In genomic region chr1:175839678-175840669, GRCh38 we compare ENCODE assay signal across 11 cellular contexts.
DNase-seq lines count a peak whose midpoint lies in the region; ATAC-seq and TF ChIP-seq lines count a peak whose summit lies in the region.
"Had no signal": no experiment of that assay in that cellular context is flagged by ENCODE, and none has a peak within 500 bp of the region (broad histone marks: within the 10 kb centered on the region; RNA-seq: fewer than 3 reads in every experiment).

No MANE protein-coding gene starts in this region.

- H3K27me3 ChIP-seq in neural progenitor cell, result no peaks in the 10 kb centered on the region

- no peaks in the 10 kb centered on the region for H3K4me1 ChIP-seq in neural progenitor cell
- H3K4me1 ChIP-seq: left ventricle myocardium inferior had no signal

- peaks cover 10% of the 10 kb centered on the region for H3K27me3 Mint-ChIP-seq in neural progenitor cell (ENCODE audit: insufficient read depth, low read depth)

- H3K79me2 ChIP-seq in neural progenitor cell (ENCODE audit: low read depth), result no peaks in the 10 kb centered on the region

- TF ChIP-seq CTCF in WI38 (IDR thresholded peaks at IDR 0.05; ENCODE audit: low read depth, low read length), result no peak
- TF ChIP-seq CTCF in neural progenitor cell (IDR thresholded peaks at IDR 0.05), result no peak

- H3F3A ChIP-seq in neural progenitor cell (ENCODE audit: low read depth), result no peaks in the 10 kb centered on the region

- H3K9me3 Mint-ChIP-seq in neural progenitor cell, result no peaks in the 10 kb centered on the region

- H3K4me2 ChIP-seq in neural progenitor cell, result no peak overlapping the region

- no peaks in the 10 kb centered on the region for H3K36me3 ChIP-seq in neural progenitor cell
- H3K36me3 ChIP-seq: left ventricle myocardium inferior had no signal

- peak; percentile 6 for DNase-seq in NCI-H2196 (lab: John Stamatoyannopoulos, UW; ENCODE audit: unreplicated experiment)
- no peak for DNase-seq in NCI-H2196 treated with DMSO at 0.1 percent for 48 hours (lab: John Stamatoyannopoulos, UW; ENCODE audit: unreplicated experiment)
- DNase-seq in NCI-H2107 (lab: John Stamatoyannopoulos, UW), result peak; percentile 16
- DNase-seq in neural progenitor cell (ENCODE audit: low spot score), result no peak
- no peak for DNase-seq in superior temporal gyrus (ENCODE audit: extremely low spot score)
- DNase-seq: left ventricle myocardium inferior, Right ventricle myocardium superior had no signal

- no peak overlapping the region for H3K27ac ChIP-seq in neural progenitor cell
- H3K27ac ChIP-seq: left ventricle myocardium inferior, skin epidermis had no signal

- H3K4me3 ChIP-seq in WI38 (ENCODE audit: low read depth, low read length) (peak overlapping the region; percentile 26), neural progenitor cell (no peak overlapping the region)
- H3K4me3 ChIP-seq: left ventricle myocardium inferior, skin epidermis had no signal

- no peaks in the 10 kb centered on the region for H3K36me3 Mint-ChIP-seq in neural progenitor cell

- H2AFZ ChIP-seq in neural progenitor cell (replicated peaks), result peak overlapping the region; percentile 97

- H3K4me1 Mint-ChIP-seq in neural progenitor cell, result peaks cover 34% of the 10 kb centered on the region

- no peak overlapping the region for H3K9ac ChIP-seq in neural progenitor cell

- no peak overlapping the region for H3K4me3 Mint-ChIP-seq in neural progenitor cell

- ATAC-seq in GM18502 (IDR thresholded peaks at IDR 0.05; ENCODE audit: poor library complexity, unreplicated experiment) (no peak), GM21367 (IDR thresholded peaks at IDR 0.05; ENCODE audit: unreplicated experiment) (no peak)

- no peaks in the 10 kb centered on the region for H3K9me3 ChIP-seq in neural progenitor cell (ENCODE audit: low read depth)
- H3K9me3 ChIP-seq: left ventricle myocardium inferior had no signal

- H4K20me1 ChIP-seq in neural progenitor cell (ENCODE audit: low read depth), result no peaks in the 10 kb centered on the region

- no peak overlapping the region for H3K27ac Mint-ChIP-seq in neural progenitor cell

Comparison
In these comparisons a context has a peak if more than half of its experiments do, and no peak if none do; other contexts are left out.
1. DNase-seq: peak in NCI-H2196 (single experiment) and NCI-H2107 (single experiment); none in NCI-H2196 treated with DMSO at 0.1 percent for 48 hours (single experiment), neural progenitor cell (single experiment) and superior temporal gyrus (single experiment).